In the genomic region with DNA sequence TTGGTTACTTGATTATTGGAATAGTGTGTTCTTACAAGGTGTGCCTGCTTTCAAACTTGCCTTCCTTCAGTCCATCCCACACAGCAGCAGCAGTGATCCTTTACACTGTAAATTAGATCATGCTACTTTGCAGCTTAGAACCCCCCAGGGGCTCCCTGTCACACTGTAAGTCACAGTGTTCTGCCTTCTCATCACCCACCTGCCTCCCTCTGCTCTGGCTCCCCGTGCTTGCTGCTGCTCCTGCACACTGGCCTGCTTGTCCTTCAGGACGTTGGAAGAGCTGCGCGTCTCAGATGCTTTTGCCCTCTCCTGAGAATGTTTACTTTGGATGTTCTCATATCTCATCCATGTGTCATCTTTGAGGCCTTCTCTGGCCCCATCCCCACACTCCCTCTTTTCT, we compare ENCODE assay signal across 27 cellular contexts. TPM values are rescaled to one million over a fixed set of nuclear protein-coding genes. Genes with fewer than 3 reads are reported as not detected.
DNase-seq lines count a peak whose midpoint lies in the region; ATAC-seq and TF ChIP-seq lines count a peak whose summit lies in the region.
"Had no signal": no experiment of that assay in that cellular context is flagged by ENCODE, and none has a peak within 500 bp of the region (broad histone marks: within the 10 kb centered on the region; RNA-seq: fewer than 3 reads in every experiment).

No MANE protein-coding gene starts in this region.

- POLR2A ChIA-PET in IMR-90 (lab: Charles Lee; ENCODE audit: unreplicated experiment): no interaction called here

- peak overlapping the region in 1 of 4 donors; percentile 70 for H3K4me3 Mint-ChIP-seq in CD4-positive, CD25-positive, alpha-beta regulatory T cell
- H3K4me3 Mint-ChIP-seq in central memory CD8-positive, alpha-beta T cell: no peak overlapping the region
- no peak overlapping the region for H3K4me3 Mint-ChIP-seq in mesothelial cell of epicardium
- no peak overlapping the region for H3K4me3 Mint-ChIP-seq in Calu3 (ENCODE audit: low read depth, unreplicated experiment)
- H3K4me3 Mint-ChIP-seq in activated T-cell treated with anti-CD3 and anti-CD28 coated beads, Interleukin-2, amount 50 U/mL, for 4 hours: no peak overlapping the region

- 33% methylated on average over 1 of the region's 4 CpGs; no CpG with 5 or more reads in 1 of the 2 experiments for WGBS in IMR-90 (ENCODE audit: extremely low coverage in 2 of 2, insufficient read length in 1 of 2), 2 experiments
- 86% methylated on average over 4 of the region's 4 CpGs for WGBS in suprapubic skin

- H4K8ac ChIP-seq in IMR-90 (ENCODE audit: low read depth in 2 of 2, low read length in 2 of 2): no peak overlapping the region; a peak in 1 of 4 replicates

- H3K4me2 ChIP-seq in IMR-90 (ENCODE audit: low read depth, low read length): no peak overlapping the region
- H3K4me2 ChIP-seq: BLaER1 treated with 17β-estradiol and CSF1 and Interleukin-3, amounts not matched to agents 10 nM and 100 nM; hepatocyte had no signal

- peaks cover 61% of the 10 kb centered on the region for H3K36me3 ChIP-seq in CD4-positive, CD25-positive, alpha-beta regulatory T cell (ENCODE audit: control insufficient read depth, insufficient read depth, low read length)
- peaks cover 12% of the 10 kb centered on the region for H3K36me3 ChIP-seq in IMR-90 (ENCODE audit: control insufficient read depth, insufficient read depth, low read length)
- H3K36me3 ChIP-seq in suprapubic skin: peaks cover 76% of the 10 kb centered on the region

- H2BK5ac ChIP-seq in IMR-90 (ENCODE audit: low read depth, low read length, poor library complexity, severe bottlenecking): no peak overlapping the region

- no peak for TF ChIP-seq POLR2A in IMR-90 (IDR thresholded peaks at IDR 0.05; ENCODE audit: low read depth, low read length)
- no peak for TF ChIP-seq POLR2A in suprapubic skin (IDR thresholded peaks at IDR 0.05)

- intact Hi-C loops in IMR-90 (cut with micrococcal nuclease) (no loop called here), Calu3 (cut with micrococcal nuclease; ENCODE audit: unreplicated experiment) (no loop called here)

- no peak for ATAC-seq in CD4-positive, CD25-positive, alpha-beta regulatory T cell (ENCODE audit: low read depth in 2 of 2)
- ATAC-seq in IMR-90 (ENCODE audit: low read depth): peak; percentile 62
- no peak for ATAC-seq in central memory CD8-positive, alpha-beta T cell (replicated peaks; ENCODE audit: extremely low read depth, poor library complexity, severe bottlenecking)
- ATAC-seq in activated T-cell treated with anti-CD3 and anti-CD28 coated beads, Interleukin-2, amount 50 U/mL, for 4 hours: no peak
- ATAC-seq: K562, Panc1 had no signal

- TF ChIP-seq EP300 in suprapubic skin (IDR thresholded peaks at IDR 0.05): no peak

- H2BK120ac ChIP-seq in IMR-90 (ENCODE audit: low read depth, low read length): no peak overlapping the region

- no peak overlapping the region for H2AFZ ChIP-seq in IMR-90 (replicated peaks; ENCODE audit: low read length, poor library complexity)
- H2AFZ ChIP-seq: GM23248, hepatocyte had no signal

- H2AK9ac ChIP-seq in IMR-90 (replicated peaks; ENCODE audit: low read depth, low read length, poor library complexity): no peak overlapping the region

- no peaks in the 10 kb centered on the region for H3K4me1 ChIP-seq in CD4-positive, CD25-positive, alpha-beta regulatory T cell (ENCODE audit: control insufficient read depth, insufficient read depth, low read length, poor library complexity, severe bottlenecking)
- H3K4me1 ChIP-seq in IMR-90 (ENCODE audit: control insufficient read depth, insufficient read depth, low read length) (peaks cover 7% of the 10 kb centered on the region), suprapubic skin (no peaks in the 10 kb centered on the region)
- H3K4me1 ChIP-seq: SJSA1, spleen had no signal

- in situ Hi-C loops in IMR-90 (cut with MboI; ENCODE audit: low sequenced_read_pairs): no loop called here

- H3K9ac ChIP-seq in IMR-90 (ENCODE audit: low read depth, low read length): no peak overlapping the region
- H3K9ac ChIP-seq: BLaER1 treated with 17β-estradiol and CSF1 and Interleukin-3, amounts not matched to agents 10 nM and 100 nM; GM23248 had no signal

- H3K4me1 Mint-ChIP-seq in CD4-positive, CD25-positive, alpha-beta regulatory T cell: peaks cover 3 to 25% (median 11%) of the 10 kb centered on the region in 4 donors
- H3K4me1 Mint-ChIP-seq in central memory CD8-positive, alpha-beta T cell: peaks cover 5% of the 10 kb centered on the region
- H3K4me1 Mint-ChIP-seq in mesothelial cell of epicardium (peaks cover 12% of the 10 kb centered on the region), Calu3 (ENCODE audit: low read depth, unreplicated experiment) (no peaks in the 10 kb centered on the region)
- peaks cover 1% of the 10 kb centered on the region for H3K4me1 Mint-ChIP-seq in activated T-cell treated with anti-CD3 and anti-CD28 coated beads, Interleukin-2, amount 50 U/mL, for 4 hours (ENCODE audit: low read depth)

- H3K9me3 ChIP-seq in CD4-positive, CD25-positive, alpha-beta regulatory T cell (ENCODE audit: control insufficient read depth in 2 of 2, low read length in 2 of 2): no peaks in the 10 kb centered on the region
- no peaks in the 10 kb centered on the region for H3K9me3 ChIP-seq in IMR-90 (ENCODE audit: control insufficient read depth, insufficient read depth, low read length)
- no peaks in the 10 kb centered on the region for H3K9me3 ChIP-seq in suprapubic skin
- H3K9me3 ChIP-seq: BLaER1 treated with 17β-estradiol and CSF1 and Interleukin-3, amounts not matched to agents 10 nM and 100 nM; SJSA1; spleen; thoracic aorta had no signal

- BruUV-seq in IMR-90 (replicated peaks; lab: Mats Ljungman, UMichigan): no TSS peak
- no TSS peak for BruUV-seq in Calu3 (replicated peaks; lab: Mats Ljungman, UMichigan)

- H3K27me3 ChIP-seq in CD4-positive, CD25-positive, alpha-beta regulatory T cell (ENCODE audit: control insufficient read depth, insufficient read depth, low read length): no peaks in the 10 kb centered on the region
- H3K27me3 ChIP-seq in IMR-90 (ENCODE audit: control insufficient read depth, insufficient read depth, low read length): no peaks in the 10 kb centered on the region
- no peaks in the 10 kb centered on the region for H3K27me3 ChIP-seq in suprapubic skin
- H3K27me3 ChIP-seq: BLaER1 treated with 17β-estradiol and CSF1 and Interleukin-3, amounts not matched to agents 10 nM and 100 nM; hepatocyte; SJSA1; spleen had no signal

- dilution Hi-C loops in IMR-90 (cut with HindIII; ENCODE audit: low sequenced_read_pairs, unreplicated experiment): no loop called here

- H4K20me1 ChIP-seq in IMR-90 (ENCODE audit: insufficient read depth, low read length): no peaks in the 10 kb centered on the region

- no peak for TF ChIP-seq RAD21 in IMR-90 (IDR thresholded peaks at IDR 0.05; ENCODE audit: low read length)

- H3K18ac ChIP-seq in IMR-90 (ENCODE audit: low read depth, low read length): no peak overlapping the region

- no peak overlapping the region for H3K4me3 ChIP-seq in CD4-positive, CD25-positive, alpha-beta regulatory T cell (ENCODE audit: low read depth, low read length)
- H3K4me3 ChIP-seq in IMR-90 (ENCODE audit: insufficient read depth, low read depth, low read length): no peak overlapping the region
- no peak overlapping the region for H3K4me3 ChIP-seq in suprapubic skin
- H3K4me3 ChIP-seq: BLaER1 treated with 17β-estradiol and CSF1 and Interleukin-3, amounts not matched to agents 10 nM and 100 nM; GM23248; hepatocyte; K562; SJSA1; spleen; thoracic aorta had no signal

- no peak overlapping the region for H3K14ac ChIP-seq in IMR-90 (replicated peaks; ENCODE audit: low read depth, low read length)

- peaks cover 58% of the 10 kb centered on the region for H3K36me3 Mint-ChIP-seq in CD4-positive, CD25-positive, alpha-beta regulatory T cell
- H3K36me3 Mint-ChIP-seq in central memory CD8-positive, alpha-beta T cell (ENCODE audit: insufficient read depth): peaks cover 39% of the 10 kb centered on the region
- H3K36me3 Mint-ChIP-seq in mesothelial cell of epicardium (peaks cover 60% of the 10 kb centered on the region), Calu3 (ENCODE audit: insufficient read depth, unreplicated experiment) (peaks cover 42% of the 10 kb centered on the region)
- peaks cover 39% of the 10 kb centered on the region for H3K36me3 Mint-ChIP-seq in activated T-cell treated with anti-CD3 and anti-CD28 coated beads, Interleukin-2, amount 50 U/mL, for 4 hours (ENCODE audit: insufficient read depth)

- no peak overlapping the region for H3K56ac ChIP-seq in IMR-90 (ENCODE audit: extremely low read depth, insufficient read depth, low read length)

- peak overlapping the region in 2 of 3 donors; percentile 23 to 49 for H3K27ac Mint-ChIP-seq in CD4-positive, CD25-positive, alpha-beta regulatory T cell
- H3K27ac Mint-ChIP-seq in central memory CD8-positive, alpha-beta T cell (ENCODE audit: low read depth): peak overlapping the region; percentile 41
- H3K27ac Mint-ChIP-seq in mesothelial cell of epicardium (peak overlapping the region; percentile 45), Calu3 (ENCODE audit: unreplicated experiment) (no peak overlapping the region)

- no peaks in the 10 kb centered on the region for H3K27me3 Mint-ChIP-seq in CD4-positive, CD25-positive, alpha-beta regulatory T cell
- H3K27me3 Mint-ChIP-seq in central memory CD8-positive, alpha-beta T cell: no peaks in the 10 kb centered on the region
- H3K27me3 Mint-ChIP-seq in mesothelial cell of epicardium (ENCODE audit: low read depth): no peaks in the 10 kb centered on the region
- H3K27me3 Mint-ChIP-seq in Calu3 (ENCODE audit: unreplicated experiment): no peaks in the 10 kb centered on the region
- no peaks in the 10 kb centered on the region for H3K27me3 Mint-ChIP-seq in activated T-cell treated with anti-CD3 and anti-CD28 coated beads, Interleukin-2, amount 50 U/mL, for 4 hours (ENCODE audit: low read depth)

- no peaks in the 10 kb centered on the region for H3K9me3 Mint-ChIP-seq in CD4-positive, CD25-positive, alpha-beta regulatory T cell
- no peaks in the 10 kb centered on the region for H3K9me3 Mint-ChIP-seq in central memory CD8-positive, alpha-beta T cell
- H3K9me3 Mint-ChIP-seq in mesothelial cell of epicardium (peaks cover 5% of the 10 kb centered on the region), Calu3 (ENCODE audit: low read depth, unreplicated experiment) (no peaks in the 10 kb centered on the region)
- no peaks in the 10 kb centered on the region for H3K9me3 Mint-ChIP-seq in activated T-cell treated with anti-CD3 and anti-CD28 coated beads, Interleukin-2, amount 50 U/mL, for 4 hours

- H4K5ac ChIP-seq in IMR-90 (ENCODE audit: low read depth, low read length): no peak overlapping the region

- H2AK5ac ChIP-seq in IMR-90 (ENCODE audit: low read depth, low read length): no peak overlapping the region

- DNase-seq in CD4-positive, CD25-positive, alpha-beta regulatory T cell: no peak
- DNase-seq in IMR-90: peak; percentile 46
- no peak for DNase-seq in central memory CD8-positive, alpha-beta T cell (ENCODE audit: low spot score in 2 of 2)
- DNase-seq in mesothelial cell of epicardium (ENCODE audit: low spot score in 2 of 2, unreplicated experiment in 2 of 2): no peak
- DNase-seq in Calu3: no peak
- no peak for DNase-seq in suprapubic skin (ENCODE audit: low spot score in 2 of 2)
- DNase-seq in activated T-cell treated with anti-CD3 and anti-CD28 coated beads, Interleukin-2, amount 50 U/mL, for 4 hours: no peak
- no peak for DNase-seq in SHP77 (lab: John Stamatoyannopoulos, UW)
- DNase-seq: amniotic stem cell; central memory CD4-positive, alpha-beta T cell; erythroblast; foreskin melanocyte; GM23248; mesendoderm; NCI-H1417 treated with DMSO at 0.1 percent for 48 hours; NCI-H510A treated with DMSO at 0.1 percent for 48 hours; retina; spleen; stimulated activated CD4-positive, alpha-beta T cell treated with anti-CD3 and anti-CD28 coated beads, Interleukin-2, amount 100 ng/mL, for 48 hours; stimulated activated naive CD4-positive, alpha-beta T cell; T-helper 1 cell had no signal

- H3K9me1 ChIP-seq in IMR-90 (ENCODE audit: insufficient read depth, low read length): no peaks in the 10 kb centered on the region

- no peak overlapping the region for H4K91ac ChIP-seq in IMR-90 (ENCODE audit: insufficient read depth, low read depth, low read length)

- H2BK15ac ChIP-seq in IMR-90 (ENCODE audit: low read depth, low read length): no peak overlapping the region

- H3K27ac ChIP-seq in CD4-positive, CD25-positive, alpha-beta regulatory T cell (ENCODE audit: insufficient read depth, low read length, poor library complexity, severe bottlenecking): no peak overlapping the region
- H3K27ac ChIP-seq in IMR-90 (ENCODE audit: insufficient read depth, low read length): no peak overlapping the region
- no peak overlapping the region for H3K27ac ChIP-seq in suprapubic skin
- H3K27ac ChIP-seq: BLaER1 treated with 17β-estradiol and CSF1 and Interleukin-3, amounts not matched to agents 10 nM and 100 nM; GM23248; hepatocyte; SJSA1; spleen; thoracic aorta had no signal

- H3K79me1 ChIP-seq in IMR-90 (ENCODE audit: low read depth in 1 of 2, low read length in 2 of 2): peaks cover 7 to 21% of the 10 kb centered on the region in 2 experiments; a peak in 3 of 4 replicates

- H2BK20ac ChIP-seq in IMR-90 (ENCODE audit: low read depth, low read length): no peak overlapping the region

- CTCF ChIA-PET in IMR-90 (lab: Yijun Ruan, JAX): no interaction called here
- CTCF ChIA-PET in Calu3 (lab: Charles Lee): no interaction called here

- no peak overlapping the region for H3K4ac ChIP-seq in IMR-90 (ENCODE audit: low read depth, low read length)

- TF ChIP-seq CTCF in IMR-90 (conservative IDR thresholded peaks at IDR 0.05; ENCODE audit: low read depth, low read length) (no peak), mesothelial cell of epicardium (IDR thresholded peaks at IDR 0.05; ENCODE audit: unreplicated experiment) (no peak), Calu3 (IDR thresholded peaks at IDR 0.05; ENCODE audit: unreplicated experiment) (no peak), suprapubic skin (IDR thresholded peaks at IDR 0.05) (no peak)

- H3K23ac ChIP-seq in IMR-90 (ENCODE audit: low read depth, low read length): peak overlapping the region; percentile 13

RNA-seq across cellular contexts. Expression of a gene that starts 27.3 kb away (rescaled TPM):
- 39.8 TPM for total RNA-seq in CD4-positive, CD25-positive, alpha-beta regulatory T cell
- polyA plus RNA-seq in CD4-positive, CD25-positive, alpha-beta regulatory T cell: 10 to 100 TPM; 41.6 to 50.8 (median 45.6) TPM
- total RNA-seq in IMR-90 (2012; rRNA removed): 103 and 111 TPM in 2 replicates
- 62.4 and 72.5 TPM in 2 replicates for polyA plus RNA-seq in IMR-90 (2012; rRNA removed)
- polyA plus RNA-seq in IMR-90 (2012; cell fraction: cytosol; rRNA removed): 32.8 and 47.4 TPM in 2 replicates
- 22.3 and 96.8 TPM in 2 replicates for polyA plus RNA-seq in IMR-90 (2012; cell fraction: nucleus; rRNA removed; ENCODE audit: low replicate concordance)
- total RNA-seq in mesothelial cell of epicardium: 83.5 to 88.6 TPM (median 85.0 TPM) in 3 replicates
- total RNA-seq in Calu3 (2022): 58.5 and 69.3 TPM in 2 replicates
- 10 to 100 TPM; 49.2 to 83.6 (median 59.9) TPM for total RNA-seq in suprapubic skin
- total RNA-seq in activated T-cell treated with anti-CD3 and anti-CD28 coated beads, Interleukin-2, amount 50 U/mL, for 4 hours: 10 to 100 TPM; 44.1 to 51.2 (median 46.7) TPM

RNA-seq across cellular contexts. Expression of a gene that starts 35.4 kb away (rescaled TPM):
- total RNA-seq in CD4-positive, CD25-positive, alpha-beta regulatory T cell: not detected
- polyA plus RNA-seq in CD4-positive, CD25-positive, alpha-beta regulatory T cell: not detected
- total RNA-seq in IMR-90 (2012; rRNA removed) (10.4 and 11.4 TPM in 2 replicates), mesothelial cell of epicardium (31.3 to 34.0 TPM (median 31.5 TPM) in 3 replicates), Calu3 (2022) (10.0 and 10.6 TPM in 2 replicates), suprapubic skin (10 to 100 TPM; 33.2 to 71.1 (median 39.9) TPM)
- polyA plus RNA-seq in IMR-90 (2012; rRNA removed): 10.1 and 10.7 TPM in 2 replicates
- polyA plus RNA-seq in IMR-90 (2012; cell fraction: cytosol; rRNA removed): 4.5 and 6.3 TPM in 2 replicates
- polyA plus RNA-seq in IMR-90 (2012; cell fraction: nucleus; rRNA removed; ENCODE audit: low replicate concordance): 17.6 and 21.1 TPM in 2 replicates
- total RNA-seq in activated T-cell treated with anti-CD3 and anti-CD28 coated beads, Interleukin-2, amount 50 U/mL, for 4 hours: under 1 TPM; 0.33 to 0.45 (median 0.33) TPM
